Comparison of ENCODE assay signal across 11 cellular contexts in the genomic region with DNA sequence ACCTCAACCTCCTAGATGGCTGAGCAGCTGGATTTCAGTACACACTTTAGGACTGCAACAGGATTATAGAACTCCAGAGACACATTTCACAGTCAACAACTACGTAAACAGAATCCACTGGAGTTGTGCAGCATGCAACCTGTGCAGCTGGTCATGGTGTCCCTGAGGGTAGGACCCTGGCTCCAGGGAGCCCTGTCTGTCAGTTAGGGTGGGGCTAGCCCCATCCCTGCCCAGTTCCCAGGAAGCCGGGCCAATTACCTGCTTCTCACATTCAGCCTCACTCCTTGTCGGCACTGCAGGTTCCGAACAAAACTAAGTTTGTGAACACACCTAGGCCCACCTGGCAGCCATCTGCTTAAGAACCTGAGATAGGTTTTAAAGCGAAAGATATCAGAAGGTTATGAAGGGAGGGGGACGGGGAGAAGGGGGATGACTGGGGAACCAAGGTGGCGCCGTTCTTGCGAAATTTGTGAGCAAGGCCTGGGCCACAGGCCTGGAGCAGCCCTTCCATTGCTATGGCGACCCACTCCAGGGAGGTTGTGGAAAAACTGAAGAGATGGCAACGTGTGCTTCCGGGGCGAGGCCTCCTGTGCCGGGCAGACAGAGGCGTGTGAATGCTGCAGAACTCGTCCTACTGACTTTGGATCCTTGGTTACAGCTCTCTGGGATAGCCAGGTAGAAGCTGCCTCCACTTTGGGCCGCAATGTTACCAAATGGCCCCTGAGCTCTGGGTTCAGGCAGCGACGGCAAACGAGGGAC. TPM values are rescaled to one million over a fixed set of nuclear protein-coding genes. Genes with fewer than 3 reads are reported as not detected.
DNase-seq lines count a peak whose midpoint lies in the region; ATAC-seq and TF ChIP-seq lines count a peak whose summit lies in the region.
"Had no signal": no experiment of that assay in that cellular context is flagged by ENCODE, and none has a peak within 500 bp of the region (broad histone marks: within the 10 kb centered on the region; RNA-seq: fewer than 3 reads in every experiment).

No MANE protein-coding gene starts in this region.

- TF ChIP-seq POLR2A in gastrocnemius medialis (IDR thresholded peaks at IDR 0.05) = no peak

- in situ Hi-C loops in GM13976 (cut with MboI; ENCODE audit: low sequenced_read_pairs, unreplicated experiment) (no loop called here), gastrocnemius medialis (cut with MboI; ENCODE audit: low sequenced_read_pairs in 4 of 4) (no loop called here), GM13977 (cut with MboI; ENCODE audit: low pct_unique_long_range_greater_than_20kb, low sequenced_read_pairs, unreplicated experiment) (no loop called here)

- POLR2A ChIA-PET in PC-9 (lab: Charles Lee; ENCODE audit: unreplicated experiment) = no interaction called here

- H3K79me2 ChIP-seq in PC-9 (ENCODE audit: low read depth) = no peaks in the 10 kb centered on the region
- no peaks in the 10 kb centered on the region for H3K79me2 ChIP-seq in hepatocyte

- intact Hi-C loops in PC-9 (cut with micrococcal nuclease; ENCODE audit: unreplicated experiment) (no loop called here), gastrocnemius medialis (cut with DNase I; ENCODE audit: low total_unique reads) (no loop called here)

- H3K9me2 ChIP-seq in PC-9 (ENCODE audit: insufficient read depth) (no peaks in the 10 kb centered on the region), hepatocyte (replicated peaks; ENCODE audit: insufficient read depth) (no peaks in the 10 kb centered on the region)

- BruUV-seq in PC-9 (replicated peaks; lab: Mats Ljungman, UMichigan) = TSS peak; percentile 63

- H3K4me1 ChIP-seq in PC-9 (replicated peaks; ENCODE audit: insufficient read depth) = peaks cover 81% of the 10 kb centered on the region
- H3K4me1 ChIP-seq in hepatocyte (ENCODE audit: insufficient read depth) = peaks cover 36% of the 10 kb centered on the region
- peaks cover 76 to 77% of the 10 kb centered on the region in 2 donors for H3K4me1 ChIP-seq in gastrocnemius medialis

- H3K9me3 ChIP-seq in PC-9 (ENCODE audit: insufficient read depth, low read depth) (no peaks in the 10 kb centered on the region), hepatocyte (ENCODE audit: low read depth) (no peaks in the 10 kb centered on the region), gastrocnemius medialis (no peaks in the 10 kb centered on the region)

- H2AFZ ChIP-seq in PC-9 = no peak overlapping the region
- no peak overlapping the region for H2AFZ ChIP-seq in hepatocyte

- H3K4me2 ChIP-seq in PC-9 (peak overlapping the region; percentile 62), hepatocyte (no peak overlapping the region)
- H3K4me2 ChIP-seq: KMS-11 had no signal

- H4K20me1 ChIP-seq in PC-9 (ENCODE audit: insufficient read depth) (no peaks in the 10 kb centered on the region), hepatocyte (ENCODE audit: insufficient read depth, poor library complexity, severe bottlenecking) (no peaks in the 10 kb centered on the region)

- CTCF ChIA-PET in PC-9 (lab: Charles Lee) = interaction anchor here (1.3 kb wide), 1 partner anchor 8 kb away, joined by 3 read pairs; no protein-coding TSS in a partner anchor

- H3K36me3 ChIP-seq in PC-9 (ENCODE audit: low read depth) (no peaks in the 10 kb centered on the region), hepatocyte (replicated peaks; ENCODE audit: insufficient read depth, low read depth) (no peaks in the 10 kb centered on the region), gastrocnemius medialis (no peaks in the 10 kb centered on the region)
- H3K36me3 ChIP-seq: brain microvascular endothelial cell had no signal

- peaks cover 36% of the 10 kb centered on the region for H3F3A ChIP-seq in PC-9 (ENCODE audit: insufficient read depth, low read depth)

- no peaks in the 10 kb centered on the region for H3K27me3 ChIP-seq in PC-9 (ENCODE audit: insufficient read depth, low read depth)
- H3K27me3 ChIP-seq in hepatocyte = no peaks in the 10 kb centered on the region
- no peaks in the 10 kb centered on the region for H3K27me3 ChIP-seq in gastrocnemius medialis
- H3K27me3 ChIP-seq: brain microvascular endothelial cell had no signal

- H3K4me3 ChIP-seq in PC-9 (no peak overlapping the region), hepatocyte (no peak overlapping the region), gastrocnemius medialis (no peak overlapping the region)

- peak overlapping the region; percentile 68 for H3K27ac ChIP-seq in PC-9
- H3K27ac ChIP-seq in hepatocyte = peak overlapping the region; percentile 57
- peak overlapping the region; percentile 46 to 80 (median 68) for H3K27ac ChIP-seq in gastrocnemius medialis
- H3K27ac ChIP-seq: brain microvascular endothelial cell, KMS-11 had no signal

- ATAC-seq in gastrocnemius medialis = no peak
- no peak for ATAC-seq in HG03280 (IDR thresholded peaks at IDR 0.05; ENCODE audit: unreplicated experiment)
- no peak for ATAC-seq in GM21360 (IDR thresholded peaks at IDR 0.05; ENCODE audit: unreplicated experiment)

- WGBS in hepatocyte (ENCODE audit: low lambda C conversion rate, missing lambda C conversion rate) = 86% methylated on average over 18 of the region's 20 CpGs

- no peak for TF ChIP-seq CTCF in GM13976 (IDR thresholded peaks at IDR 0.05; ENCODE audit: borderline replicate concordance, control extremely low read depth, extremely low read depth, insufficient read depth, missing control alignments)
- TF ChIP-seq CTCF in PC-9 (conservative IDR thresholded peaks at IDR 0.05) = no peak
- no peak for TF ChIP-seq CTCF in hepatocyte (IDR thresholded peaks at IDR 0.05; ENCODE audit: poor library complexity)
- TF ChIP-seq CTCF in gastrocnemius medialis (IDR thresholded peaks at IDR 0.05 in 4 of 5, conservative IDR thresholded peaks at IDR 0.05 in 1 of 5) = no peak
- TF ChIP-seq CTCF in GM13977 (IDR thresholded peaks at IDR 0.05; ENCODE audit: extremely low read depth, insufficient read depth, missing control alignments) = no peak

- peak; percentile 5 for DNase-seq in GM13976 (ENCODE audit: low spot score)
- DNase-seq in PC-9 = peak; percentile 71 to 81
- no peak for DNase-seq in hepatocyte (ENCODE audit: low spot score)
- DNase-seq in gastrocnemius medialis = no peak
- DNase-seq in GM13977 (ENCODE audit: low spot score) = no peak
- DNase-seq: brain microvascular endothelial cell, GF-D8, NCI-H2081 treated with DMSO at 0.1 percent for 48 hours had no signal

RNA-seq across cellular contexts. Expression of gene ACSBG1, which starts 25.3 kb away (rescaled TPM):
- 0.48 and 1.2 TPM in 2 replicates for total RNA-seq in PC-9 (2021)
- 0.08 and 0.93 TPM in 2 replicates for total RNA-seq in hepatocyte
- polyA plus RNA-seq in hepatocyte = 0.10 and 0.47 TPM in 2 replicates
- total RNA-seq in gastrocnemius medialis = 1 to 10 TPM in 1 of 4 donors, not detected in 3; 1.9 TPM

RNA-seq across cellular contexts. Expression of gene DNAJA4, which starts 55.3 kb away (rescaled TPM):
- total RNA-seq in PC-9 (2021) = 0.33 and 0.35 TPM in 2 replicates
- total RNA-seq in hepatocyte = 3.2 and 3.6 TPM in 2 replicates
- polyA plus RNA-seq in hepatocyte = 2.8 and 4.0 TPM in 2 replicates
- total RNA-seq in gastrocnemius medialis = 100 to 1,000 TPM in 1 of 4 donors, 10 to 100 TPM in 3; 13.7 to 120 (median 37.8) TPM

RNA-seq across cellular contexts. Expression of gene IDH3A, which starts 59.9 kb away (rescaled TPM):
- total RNA-seq in PC-9 (2021) = 64.8 and 67.8 TPM in 2 replicates
- total RNA-seq in hepatocyte = 81.0 and 102 TPM in 2 replicates
- polyA plus RNA-seq in hepatocyte = 51.5 and 62.3 TPM in 2 replicates
- total RNA-seq in gastrocnemius medialis = 100 to 1,000 TPM; 133 to 202 (median 168) TPM

Comparison
In these comparisons a context has a peak if more than half of its experiments do, and no peak if none do; other contexts are left out.
1. DNase-seq: peak in GM13976 (single experiment) and PC-9 (2 of 2); none in hepatocyte (single experiment), gastrocnemius medialis (0 of 2) and GM13977 (single experiment).
2. Peak in every context shown above with its lines, with median percentiles within 50 percentile points of each other: H3K27ac ChIP-seq.